Comparison of ENCODE assay signal across 17 cellular contexts in the genomic region with DNA sequence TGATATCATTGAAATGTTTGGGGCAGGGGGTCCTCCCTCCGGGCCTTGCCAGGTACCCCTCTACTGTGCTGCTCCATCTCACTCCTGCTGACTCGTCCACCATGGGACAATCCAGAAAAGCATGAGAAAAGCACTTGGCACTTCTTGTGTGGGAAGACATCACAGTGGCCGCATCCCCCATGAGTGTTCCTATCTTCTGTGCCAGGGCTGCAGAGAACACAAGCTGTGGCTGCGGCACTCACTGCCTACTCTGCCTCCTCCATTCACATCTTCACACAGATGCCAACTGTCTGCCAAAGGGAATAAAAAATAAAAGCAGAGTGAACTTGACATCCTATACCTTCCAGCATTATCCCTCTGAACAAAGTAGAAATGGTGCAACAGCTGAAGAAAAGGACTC.
A peak's percentile ranks its signal among the peaks of the same experiment; 100 is the strongest.
DNase-seq lines count a peak whose midpoint lies in the region; ATAC-seq and TF ChIP-seq lines count a peak whose summit lies in the region.
"Had no signal": no experiment of that assay in that cellular context is flagged by ENCODE, and none has a peak within 500 bp of the region (broad histone marks: within the 10 kb centered on the region; RNA-seq: fewer than 3 reads in every experiment).

No MANE protein-coding gene starts in this region.

- ATAC-seq in body of pancreas, result no peak
- ATAC-seq: CD8-positive, alpha-beta T cell; GM12878 had no signal

- intact Hi-C loops in posterior cingulate gyrus (cut with DNase I), result no loop called here
- intact Hi-C loops in prostate gland (cut with DNase I), result no loop called here
- intact Hi-C loops in body of pancreas (cut with DNase I), result no loop called here

- DNase-seq in anterior cingulate cortex (lab: John Stamatoyannopoulos, UW) (peak in 33 of 58 donors; percentile 1 to 79 (median 24)), inferior parietal cortex (ENCODE audit: extremely low spot score) (peak; percentile 37), posterior cingulate gyrus (peak in 7 of 10 donors; percentile 47 to 93 (median 62)), prostate gland (ENCODE audit: low spot score) (no peak), body of pancreas (no peak), suprapubic skin (ENCODE audit: low spot score in 2 of 2) (no peak)
- DNase-seq: Caco-2; CD4-positive, CD25-positive, alpha-beta regulatory T cell; CD8-positive, alpha-beta T cell; DMS153; DND-41; GM23248; H7; HCEC 1CT had no signal

- TF ChIP-seq EP300 in suprapubic skin (IDR thresholded peaks at IDR 0.05), result no peak

- H3K4me3 ChIP-seq in prostate gland (no peak overlapping the region), body of pancreas (no peak overlapping the region), suprapubic skin (no peak overlapping the region)
- H3K4me3 ChIP-seq: BLaER1, GM12878, GM23248 had no signal

- no peak overlapping the region for H3K27ac ChIP-seq in prostate gland
- no peak overlapping the region for H3K27ac ChIP-seq in body of pancreas
- H3K27ac ChIP-seq in suprapubic skin, result no peak overlapping the region
- H3K27ac ChIP-seq: BLaER1, C4-2B, GM23248 had no signal

- H3K4me1 ChIP-seq in prostate gland (replicated peaks), result no peaks in the 10 kb centered on the region
- no peaks in the 10 kb centered on the region for H3K4me1 ChIP-seq in body of pancreas
- no peaks in the 10 kb centered on the region for H3K4me1 ChIP-seq in suprapubic skin
- H3K4me1 ChIP-seq: BLaER1, Caco-2 had no signal

- no peaks in the 10 kb centered on the region for H3K27me3 ChIP-seq in prostate gland (replicated peaks; ENCODE audit: insufficient read depth)
- H3K27me3 ChIP-seq in body of pancreas, result no peaks in the 10 kb centered on the region
- no peaks in the 10 kb centered on the region for H3K27me3 ChIP-seq in suprapubic skin
- H3K27me3 ChIP-seq: BLaER1 had no signal

- TF ChIP-seq CTCF in prostate gland (IDR thresholded peaks at IDR 0.05) (no peak), body of pancreas (IDR thresholded peaks at IDR 0.05) (no peak), suprapubic skin (IDR thresholded peaks at IDR 0.05) (no peak)

- no peaks in the 10 kb centered on the region for H3K9me3 ChIP-seq in prostate gland
- peaks cover 0 to 4% (median 0%) of the 10 kb centered on the region in 3 donors for H3K9me3 ChIP-seq in body of pancreas
- no peaks in the 10 kb centered on the region for H3K9me3 ChIP-seq in suprapubic skin
- H3K9me3 ChIP-seq: Caco-2 had no signal

- TF ChIP-seq POLR2A in prostate gland (IDR thresholded peaks at IDR 0.05) (no peak), body of pancreas (IDR thresholded peaks at IDR 0.05) (no peak), suprapubic skin (IDR thresholded peaks at IDR 0.05) (no peak)

- WGBS in prostate gland, result 87% methylated on average over 4 of the region's 4 CpGs
- 56 to 59% methylated on average over 4 of the region's 4 CpGs for WGBS in body of pancreas, 2 donors
- WGBS in suprapubic skin, result 88% methylated on average over 4 of the region's 4 CpGs

- H3K36me3 ChIP-seq in prostate gland (no peaks in the 10 kb centered on the region), body of pancreas (replicated peaks in 1 of 2; ENCODE audit: insufficient read depth in 1 of 2, low read depth in 2 of 2) (no peaks in the 10 kb centered on the region), suprapubic skin (no peaks in the 10 kb centered on the region)
- H3K36me3 ChIP-seq: BLaER1 had no signal

Comparison
In these comparisons a context has a peak if more than half of its experiments do, and no peak if none do; other contexts are left out.
1. DNase-seq: peak in anterior cingulate cortex (33 of 58), inferior parietal cortex (single experiment) and posterior cingulate gyrus (7 of 10); none in prostate gland (single experiment), body of pancreas (0 of 4) and suprapubic skin (0 of 2).